ENCODE assay signal across 1 cellular context in genomic region chr1:17112076-17112475, GRCh38.
TF ChIP-seq lines count a peak whose summit lies in the region.

No MANE protein-coding gene starts in this region.

TF ChIP-seq in K562, 482 proteins besides CTCF, POLR2A, EP300 and RAD21:
- 0 out of 2 replicates have a peak, but pooled peaks have one; percentile 33 for TF ChIP-seq USF1 (CRISPR knock-in tag; IDR thresholded peaks at IDR 0.05)
- TF ChIP-seq E2F3 (CRISPR knock-in tag; IDR thresholded peaks at IDR 0.05) = no peak
